ENCODE assay signal across 8 cellular contexts in the genomic region with DNA sequence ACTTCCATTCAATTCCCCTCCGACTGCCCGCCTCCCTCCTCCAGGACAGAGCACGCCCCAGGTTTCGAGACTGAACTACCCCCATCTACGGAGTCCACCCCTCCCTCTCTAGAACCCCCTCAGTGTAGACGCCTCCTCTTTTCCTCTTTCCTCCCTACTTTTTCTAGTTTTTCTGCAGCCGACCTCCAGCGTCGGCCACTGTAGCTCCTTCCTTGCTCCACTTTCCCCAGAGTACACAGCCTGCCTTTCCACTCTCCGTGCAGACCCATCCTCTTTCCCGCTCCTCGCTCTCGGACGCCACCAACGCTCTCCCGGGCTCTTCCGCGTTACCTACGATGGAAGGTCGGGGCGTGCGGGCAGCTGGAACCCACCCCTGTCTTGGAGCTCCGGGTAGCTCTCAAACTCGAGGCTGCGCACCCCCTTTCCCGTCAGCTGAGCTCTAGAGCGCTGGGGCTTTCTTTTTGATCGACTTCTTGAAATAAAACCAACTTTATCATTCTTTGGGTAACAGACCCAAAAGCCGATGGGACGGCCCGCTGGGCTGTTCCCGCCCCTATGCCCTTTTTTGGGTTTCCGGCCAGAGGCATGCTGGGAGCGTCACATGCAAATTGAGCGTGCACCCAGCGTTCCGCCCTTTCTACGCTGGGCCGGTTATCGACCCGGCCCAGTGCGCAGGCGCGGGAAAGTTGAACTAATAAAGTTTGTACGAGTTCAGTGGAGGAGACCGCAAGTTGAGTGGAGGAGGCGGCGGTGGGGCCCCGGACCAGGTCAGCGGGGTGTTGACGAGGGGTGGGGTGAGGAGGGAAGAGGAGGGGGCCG. TPM values are rescaled to one million over a fixed set of nuclear protein-coding genes. Genes with fewer than 3 reads are reported as not detected.
DNase-seq lines count a peak whose midpoint lies in the region; ATAC-seq and TF ChIP-seq lines count a peak whose summit lies in the region.

A gene with protein sequence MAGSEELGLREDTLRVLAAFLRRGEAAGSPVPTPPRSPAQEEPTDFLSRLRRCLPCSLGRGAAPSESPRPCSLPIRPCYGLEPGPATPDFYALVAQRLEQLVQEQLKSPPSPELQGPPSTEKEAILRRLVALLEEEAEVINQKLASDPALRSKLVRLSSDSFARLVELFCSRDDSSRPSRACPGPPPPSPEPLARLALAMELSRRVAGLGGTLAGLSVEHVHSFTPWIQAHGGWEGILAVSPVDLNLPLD (plus strand): TSS at position 633 of the 819 bp plus-strand sequence. CDS start 760 bp downstream, outside the sequence.
A gene with protein sequence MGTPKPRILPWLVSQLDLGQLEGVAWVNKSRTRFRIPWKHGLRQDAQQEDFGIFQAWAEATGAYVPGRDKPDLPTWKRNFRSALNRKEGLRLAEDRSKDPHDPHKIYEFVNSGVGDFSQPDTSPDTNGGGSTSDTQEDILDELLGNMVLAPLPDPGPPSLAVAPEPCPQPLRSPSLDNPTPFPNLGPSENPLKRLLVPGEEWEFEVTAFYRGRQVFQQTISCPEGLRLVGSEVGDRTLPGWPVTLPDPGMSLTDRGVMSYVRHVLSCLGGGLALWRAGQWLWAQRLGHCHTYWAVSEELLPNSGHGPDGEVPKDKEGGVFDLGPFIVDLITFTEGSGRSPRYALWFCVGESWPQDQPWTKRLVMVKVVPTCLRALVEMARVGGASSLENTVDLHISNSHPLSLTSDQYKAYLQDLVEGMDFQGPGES (minus strand): TSS at position 557 of the 819 bp plus-strand sequence. CDS start 1,019 bp downstream, outside the sequence.

- H3K4me1 ChIP-seq in osteoblast (ENCODE audit: insufficient read depth, low read length) (peaks cover 14% of the 10 kb centered on the region), thoracic aorta (ENCODE audit: control insufficient read depth in 1 of 2, low read depth in 2 of 2) (peaks cover 10 to 18% of the 10 kb centered on the region in 2 donors)

- H3K9me3 Mint-ChIP-seq in activated naive CD8-positive, alpha-beta T cell treated with anti-CD3 and anti-CD28 coated beads for 36 hours: no peaks in the 10 kb centered on the region

- peaks cover 27% of the 10 kb centered on the region for H3K4me1 Mint-ChIP-seq in activated naive CD8-positive, alpha-beta T cell treated with anti-CD3 and anti-CD28 coated beads for 36 hours

- peak; percentile 99 for DNase-seq in GM10248 (ENCODE audit: extremely low spot score)
- DNase-seq in NCI-H1092 treated with DMSO at 0.1 percent for 48 hours (lab: John Stamatoyannopoulos, UW): peak; percentile 67
- peak; percentile 98 for DNase-seq in activated naive CD8-positive, alpha-beta T cell treated with anti-CD3 and anti-CD28 coated beads for 36 hours
- peak; percentile 98 for DNase-seq in glomerular visceral epithelial cell (ENCODE audit: extremely low spot score)
- peak; percentile 100 for DNase-seq in osteoblast (ENCODE audit: insufficient read length, low spot score, missing footprints)
- peak; percentile 91 for DNase-seq in thoracic aorta (ENCODE audit: low spot score)

- H3K4me3 ChIP-seq in SU-DHL-6 (ENCODE audit: insufficient read depth, low read length, poor library complexity, severe bottlenecking) (peak within 1 kb of the TSS; percentile 96), osteoblast (ENCODE audit: insufficient read depth, low read length) (peak within 1 kb of the TSS; percentile 88), thoracic aorta (peak within 1 kb of the TSS; percentile 89)

- no peaks in the 10 kb centered on the region for H3F3A ChIP-seq in SU-DHL-6 (ENCODE audit: insufficient read depth)

- H3K36me3 ChIP-seq in SU-DHL-6 (ENCODE audit: low read length): no peaks in the 10 kb centered on the region
- H3K36me3 ChIP-seq in osteoblast (ENCODE audit: insufficient read depth, low read length): peaks cover 25% of the 10 kb centered on the region
- H3K36me3 ChIP-seq in thoracic aorta: peaks cover 17% of the 10 kb centered on the region

- H3K4me3 Mint-ChIP-seq in activated naive CD8-positive, alpha-beta T cell treated with anti-CD3 and anti-CD28 coated beads for 36 hours: peak within 1 kb of the TSS; percentile 95

- peaks cover 10% of the 10 kb centered on the region for H3K36me3 Mint-ChIP-seq in activated naive CD8-positive, alpha-beta T cell treated with anti-CD3 and anti-CD28 coated beads for 36 hours

- H3K9me2 ChIP-seq in SU-DHL-6 (replicated peaks; ENCODE audit: insufficient read depth, low read length): no peaks in the 10 kb centered on the region

- H3K27me3 Mint-ChIP-seq in activated naive CD8-positive, alpha-beta T cell treated with anti-CD3 and anti-CD28 coated beads for 36 hours: no peaks in the 10 kb centered on the region

- H4K20me1 ChIP-seq in SU-DHL-6 (ENCODE audit: low read depth, low read length) (no peaks in the 10 kb centered on the region), osteoblast (ENCODE audit: insufficient read depth, low read length) (peaks cover 4% of the 10 kb centered on the region)

- H3K27ac ChIP-seq in SU-DHL-6 (ENCODE audit: low read depth, low read length) (peak within 1 kb of the TSS; percentile 90), osteoblast (ENCODE audit: low read depth, low read length) (peak within 1 kb of the TSS; percentile 45), thoracic aorta (peak within 1 kb of the TSS; percentile 80 to 93)

- H2AFZ ChIP-seq in SU-DHL-6 (ENCODE audit: low read depth, low read length, severe bottlenecking) (peak within 1 kb of the TSS; percentile 50), osteoblast (ENCODE audit: low read length) (peak within 1 kb of the TSS; percentile 87)

- H3K79me2 ChIP-seq in SU-DHL-6 (ENCODE audit: insufficient read depth, low read length) (peaks cover 44% of the 10 kb centered on the region), osteoblast (ENCODE audit: insufficient read depth, low read length) (peaks cover 35% of the 10 kb centered on the region)

- H3K27me3 ChIP-seq in SU-DHL-6 (ENCODE audit: low read length) (no peaks in the 10 kb centered on the region), osteoblast (ENCODE audit: insufficient read depth, low read length) (no peaks in the 10 kb centered on the region), thoracic aorta (replicated peaks; ENCODE audit: insufficient read depth) (no peaks in the 10 kb centered on the region)

- TF ChIP-seq CTCF in GM10248 (IDR thresholded peaks at IDR 0.05; ENCODE audit: control extremely low read depth, extremely low read depth, low read depth, missing control alignments): no peak
- no peak for TF ChIP-seq CTCF in SU-DHL-6 (IDR thresholded peaks at IDR 0.05; ENCODE audit: insufficient read depth, low read length, poor library complexity, severe bottlenecking)
- no peak for TF ChIP-seq CTCF in osteoblast (IDR thresholded peaks at IDR 0.05; ENCODE audit: extremely low read depth, low read depth, low read length)
- no peak for TF ChIP-seq CTCF in thoracic aorta (IDR thresholded peaks at IDR 0.05)

- peak within 1 kb of the TSS; percentile 92 for H3K27ac Mint-ChIP-seq in activated naive CD8-positive, alpha-beta T cell treated with anti-CD3 and anti-CD28 coated beads for 36 hours

- peak within 1 kb of the TSS; percentile 90 for H3K9ac ChIP-seq in SU-DHL-6 (ENCODE audit: low read length)

- no peaks in the 10 kb centered on the region for H3K9me3 ChIP-seq in SU-DHL-6 (ENCODE audit: insufficient read depth, low read length)
- no peaks in the 10 kb centered on the region for H3K9me3 ChIP-seq in osteoblast (ENCODE audit: low read depth, low read length)
- no peaks in the 10 kb centered on the region for H3K9me3 ChIP-seq in thoracic aorta

- CTCF ChIA-PET in GM10248 (lab: Yijun Ruan, JAX): interaction anchor here (0.7 to 2.3 kb wide), 5 partner anchors 10 to 25 kb away, joined by 3 to 7 read pairs (median 5); a partner anchor contains a TSS

- ATAC-seq in HG02610 (IDR thresholded peaks at IDR 0.05; ENCODE audit: unreplicated experiment) (peak; percentile 75), thoracic aorta (ENCODE audit: insufficient number of reproducible peaks, low FRiP score, low read depth) (peak; percentile 63)

- POLR2A ChIA-PET in GM10248 (lab: Yijun Ruan, JAX): interaction anchor here (1.0 to 2.2 kb wide), 3 partner anchors 11 to 25 kb away, joined by 3 to 7 read pairs (median 5); a partner anchor contains a TSS

- peak within 1 kb of the TSS; percentile 96 for H3K4me2 ChIP-seq in SU-DHL-6 (ENCODE audit: low read depth, low read length, poor library complexity, severe bottlenecking)
- peak within 1 kb of the TSS; percentile 90 for H3K4me2 ChIP-seq in osteoblast (ENCODE audit: insufficient read depth, low read length)

RNA-seq across cellular contexts. Expression of the first gene that starts in this region (rescaled TPM):
- 10 to 100 TPM; 74.1 to 81.9 TPM for total RNA-seq in activated naive CD8-positive, alpha-beta T cell treated with anti-CD3 and anti-CD28 coated beads for 36 hours
- 4.4 and 5.1 TPM in 2 replicates for total RNA-seq in osteoblast
- total RNA-seq in thoracic aorta: 1 to 10 TPM; 2.5 to 3.0 TPM

RNA-seq across cellular contexts. Expression of the second gene that starts in this region (rescaled TPM):
- 100 to 1,000 TPM in 1 of 2 experiments, 10 to 100 TPM in 1; 94.5 to 105 TPM for total RNA-seq in activated naive CD8-positive, alpha-beta T cell treated with anti-CD3 and anti-CD28 coated beads for 36 hours
- total RNA-seq in osteoblast: 48.5 and 54.2 TPM in 2 replicates
- 10 to 100 TPM; 33.2 to 52.9 TPM for total RNA-seq in thoracic aorta

Comparison
In these comparisons a context has a peak if more than half of its experiments do, and no peak if none do; other contexts are left out.
1. Peak in every context shown above with its lines: DNase-seq, ATAC-seq, H3K4me3 ChIP-seq and H3K27ac ChIP-seq.
2. RNA of the first gene that starts in this region (total RNA-seq): 74.1 to 81.9 TPM in activated naive CD8-positive, alpha-beta T cell treated with anti-CD3 and anti-CD28 coated beads for 36 hours; 4.4 to 5.1 TPM in osteoblast and 2.5 to 3.0 TPM in thoracic aorta; every median in the first group is over 10 times any median in the second.